In genomic region chr7:135859548-135859947, GRCh38 we compare ENCODE assay signal across 28 cellular contexts.
DNase-seq lines count a peak whose midpoint lies in the region; ATAC-seq and TF ChIP-seq lines count a peak whose summit lies in the region.
"Had no signal": no experiment of that assay in that cellular context is flagged by ENCODE, and none has a peak within 500 bp of the region (broad histone marks: within the 10 kb centered on the region; RNA-seq: fewer than 3 reads in every experiment).

No MANE protein-coding gene starts in this region.

- DNase-seq in GM04504 (ENCODE audit: low read depth) (peak; percentile 19), MG63 (peak; percentile 42), epithelial cell of esophagus (ENCODE audit: low read depth) (peak; percentile 38), myocyte (ENCODE audit: low read depth) (peak; percentile 52), NCI-H1417 treated with DMSO at 0.1 percent for 48 hours (lab: John Stamatoyannopoulos, UW) (no peak), NCI-H2196 treated with DMSO at 0.1 percent for 48 hours (lab: John Stamatoyannopoulos, UW; ENCODE audit: unreplicated experiment) (no peak), DMS79 (lab: John Stamatoyannopoulos, UW) (no peak)
- DNase-seq: activated CD4-positive, alpha-beta T cell treated with anti-CD3 and anti-CD28 coated beads for 1 hour; activated CD8-positive, alpha-beta memory T cell treated with anti-CD3 and anti-CD28 coated beads, Interleukin-2, amount 50 U/mL, for 48 hours; activated CD8-positive, alpha-beta T cell treated with anti-CD3 and anti-CD28 coated beads for 36 hours; activated naive CD4-positive, alpha-beta T cell treated with anti-CD3 and anti-CD28 coated beads, Interleukin-2, amount 10 ng/mL, durations not matched to agents 7 days and 5 days; amniotic stem cell; COR-L47; glutamatergic neuron; left ventricle myocardium inferior; mesendoderm; NCI-H1092; NCI-H187; NCI-H2171; NCI-H510A treated with DMSO at 0.1 percent for 48 hours; stimulated activated CD4-positive, alpha-beta T cell treated with anti-CD3 and anti-CD28 coated beads, Interleukin-1b, Interleukin-23, amount 100 ng/mL, for 48 hours; stimulated activated naive CD4-positive, alpha-beta T cell treated with Interleukin-2 at 50 U/mL for 16 hours; upper lobe of right lung had no signal

- no peaks in the 10 kb centered on the region for H3K9me3 ChIP-seq in MG63
- H3K9me3 ChIP-seq: right atrium auricular region, suprapubic skin, upper lobe of right lung had no signal

- no peak for ATAC-seq in HG02885 (IDR thresholded peaks at IDR 0.05; ENCODE audit: poor library complexity, unreplicated experiment)
- ATAC-seq: activated CD8-positive, alpha-beta T cell treated with anti-CD3 and anti-CD28 coated beads for 36 hours; SK-N-SH treated with all-trans-retinoic acid at 6 μM for 48 hours had no signal

- TF ChIP-seq CTCF in epithelial cell of esophagus (IDR thresholded peaks at IDR 0.05; ENCODE audit: insufficient read depth, low read depth, low read length, missing control alignments) = no peak

- no peak overlapping the region for H3K4me3 ChIP-seq in MG63
- H3K4me3 ChIP-seq in epithelial cell of esophagus (ENCODE audit: low read length) = no peak overlapping the region
- H3K4me3 ChIP-seq: left ventricle myocardium inferior, neural progenitor cell, right atrium auricular region, suprapubic skin, upper lobe of right lung had no signal

- H3K27me3 ChIP-seq in MG63 = no peaks in the 10 kb centered on the region
- H3K27me3 ChIP-seq: neural progenitor cell, right atrium auricular region, suprapubic skin, upper lobe of right lung had no signal

- no peaks in the 10 kb centered on the region for H3K36me3 ChIP-seq in MG63
- H3K36me3 ChIP-seq: left ventricle myocardium inferior, neural progenitor cell, right atrium auricular region, suprapubic skin, upper lobe of right lung had no signal

Comparison
In these comparisons a context has a peak if more than half of its experiments do, and no peak if none do; other contexts are left out.
1. DNase-seq: peak in GM04504 (single experiment), MG63 (single experiment), epithelial cell of esophagus (single experiment) and myocyte (single experiment); none in NCI-H1417 treated with DMSO at 0.1 percent for 48 hours (single experiment), NCI-H2196 treated with DMSO at 0.1 percent for 48 hours (single experiment) and DMS79 (single experiment).